In the genomic region with DNA sequence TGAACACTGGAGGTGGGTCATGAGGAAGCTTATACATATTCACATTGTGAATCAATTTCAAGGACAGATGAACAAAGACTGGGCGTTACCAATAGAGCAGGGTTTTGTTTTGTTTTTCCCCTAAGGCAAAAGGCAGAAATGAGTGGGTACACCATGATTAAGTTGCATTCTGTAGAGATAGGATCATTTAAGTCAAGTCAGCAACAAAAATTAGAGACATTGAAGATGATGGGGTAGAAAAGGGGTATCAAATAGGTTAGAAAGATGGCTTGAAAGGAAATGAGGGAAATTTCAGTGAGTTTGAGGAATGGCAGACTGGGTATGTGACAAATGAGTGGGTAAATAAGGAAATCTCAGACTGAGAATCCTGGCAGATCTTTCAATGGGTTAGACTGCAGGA, we compare ENCODE assay signal across 33 cellular contexts.
"Had no signal": no experiment of that assay in that cellular context is flagged by ENCODE, and none has a peak within 500 bp of the region (broad histone marks: within the 10 kb centered on the region; RNA-seq: fewer than 3 reads in every experiment).

No MANE protein-coding gene starts in this region.

- H3K27ac Mint-ChIP-seq: activated B cell treated with CpG ODN at 0.5 μM for 24 hours; activated CD8-positive, alpha-beta T cell treated with anti-CD3 and anti-CD28 coated beads for 36 hours; activated naive CD4-positive, alpha-beta T cell treated with anti-CD3 and anti-CD28 coated beads, Interleukin-2, amount 50 U/mL, for 24 hours; activated naive CD8-positive, alpha-beta T cell treated with anti-CD3 and anti-CD28 coated beads for 36 hours; activated T-helper 17 cell treated with anti-CD3 and anti-CD28 coated beads, Interleukin-2, amount 50 U/mL, for 72 hours; brain; T-helper 17 cell; T-helper 2 cell treated with Interferon-gamma antibody and Interleukin-4, amounts not matched to agents 5 μg/mL and 100 μg/mL, for 36 hours had no signal

- FAIRE-seq: colon, endometrium, endothelial cell of umbilical vein had no signal

- H3K27me3 ChIP-seq: ascending aorta, esophagus muscularis mucosa, foreskin keratinocyte, gastrocnemius medialis, heart left ventricle had no signal

- H3K4me1 Mint-ChIP-seq: activated B cell treated with CpG ODN at 0.5 μM for 24 hours; activated naive CD4-positive, alpha-beta T cell treated with anti-CD3 and anti-CD28 coated beads, Interleukin-2, amount 50 U/mL, for 24 hours; activated naive CD8-positive, alpha-beta T cell treated with anti-CD3 and anti-CD28 coated beads for 36 hours; activated T-helper 17 cell treated with anti-CD3 and anti-CD28 coated beads, Interleukin-2, amount 50 U/mL, for 72 hours; brain; T-helper 17 cell had no signal

- H3K27ac ChIP-seq: ascending aorta, esophagus muscularis mucosa, foreskin keratinocyte, gastrocnemius medialis, WERI-Rb-1 had no signal

- DNase-seq: activated B cell treated with CpG ODN at 0.5 μM for 24 hours; activated CD4-positive, alpha-beta T cell treated with anti-CD3 and anti-CD28 coated beads for 48 hours; activated CD4-positive, alpha-beta T cell treated with anti-CD3 and anti-CD28 coated beads, Interleukin-2, amount 50 U/mL, for 1 hour; activated CD4-positive, alpha-beta T cell treated with anti-CD3 and anti-CD28 coated beads, Interleukin-2, amount 50 U/mL, for 48 hours; activated CD8-positive, alpha-beta memory T cell treated with anti-CD3 and anti-CD28 coated beads for 24 hours; activated CD8-positive, alpha-beta T cell treated with anti-CD3 and anti-CD28 coated beads for 36 hours; activated effector memory CD4-positive, alpha-beta T cell treated with Interleukin-2 at 50 U/mL for 16 hours; activated gamma-delta T cell treated with Interleukin-2 at 50 U/mL for 16 hours; activated naive CD4-positive, alpha-beta T cell treated with Interleukin-2 at 50 U/mL for 16 hours; activated naive CD8-positive, alpha-beta T cell treated with anti-CD3 and anti-CD28 coated beads for 36 hours; activated T-cell treated with anti-CD3 and anti-CD28 coated beads, Interleukin-2, amount 50 U/mL, for 4 hours; caudate nucleus; cortex of kidney; dermis blood vessel endothelial cell; effector CD4-positive, alpha-beta T cell; gastrocnemius medialis; glutamatergic neuron; heart left ventricle; T-helper 1 cell; T-helper 17 cell; T1000; WERI-Rb-1 had no signal

- H3K9me3 Mint-ChIP-seq: activated B cell treated with CpG ODN at 0.5 μM for 24 hours; activated CD8-positive, alpha-beta T cell treated with anti-CD3 and anti-CD28 coated beads for 36 hours; activated naive CD4-positive, alpha-beta T cell treated with anti-CD3 and anti-CD28 coated beads, Interleukin-2, amount 50 U/mL, for 24 hours; activated naive CD8-positive, alpha-beta T cell treated with anti-CD3 and anti-CD28 coated beads for 36 hours; activated T-cell treated with anti-CD3 and anti-CD28 coated beads, Interleukin-2, amount 50 U/mL, for 4 hours; activated T-helper 17 cell treated with anti-CD3 and anti-CD28 coated beads, Interleukin-2, amount 50 U/mL, for 72 hours; brain; T-helper 2 cell treated with Interferon-gamma antibody and Interleukin-4, amounts not matched to agents 5 μg/mL and 100 μg/mL, for 36 hours had no signal

- H3K4me1 ChIP-seq: ascending aorta, foreskin keratinocyte, gastrocnemius medialis, heart left ventricle had no signal

- H3K4me3 Mint-ChIP-seq: activated B cell treated with CpG ODN at 0.5 μM for 24 hours; activated CD8-positive, alpha-beta T cell treated with anti-CD3 and anti-CD28 coated beads for 36 hours; activated naive CD4-positive, alpha-beta T cell treated with anti-CD3 and anti-CD28 coated beads, Interleukin-2, amount 50 U/mL, for 24 hours; activated naive CD8-positive, alpha-beta T cell treated with anti-CD3 and anti-CD28 coated beads for 36 hours; activated T-cell treated with anti-CD3 and anti-CD28 coated beads, Interleukin-2, amount 50 U/mL, for 4 hours; activated T-helper 17 cell treated with anti-CD3 and anti-CD28 coated beads, Interleukin-2, amount 50 U/mL, for 72 hours; brain; T-helper 17 cell; T-helper 2 cell treated with Interferon-gamma antibody and Interleukin-4, amounts not matched to agents 5 μg/mL and 100 μg/mL, for 36 hours had no signal

- H3K4me3 ChIP-seq: ascending aorta, esophagus muscularis mucosa, gastrocnemius medialis, heart left ventricle had no signal

- H3K27me3 Mint-ChIP-seq: activated B cell treated with CpG ODN at 0.5 μM for 24 hours; activated CD8-positive, alpha-beta T cell treated with anti-CD3 and anti-CD28 coated beads for 36 hours; activated naive CD4-positive, alpha-beta T cell treated with anti-CD3 and anti-CD28 coated beads, Interleukin-2, amount 50 U/mL, for 24 hours; activated naive CD8-positive, alpha-beta T cell treated with anti-CD3 and anti-CD28 coated beads for 36 hours; activated T-helper 17 cell treated with anti-CD3 and anti-CD28 coated beads, Interleukin-2, amount 50 U/mL, for 72 hours; brain; T-helper 17 cell had no signal

- ATAC-seq: activated CD4-positive, CD25-positive, alpha-beta regulatory T cell treated with anti-CD3 and anti-CD28 coated beads, Interleukin-2, amount 50 U/mL, for 24 hours; activated CD8-positive, alpha-beta T cell treated with anti-CD3 and anti-CD28 coated beads for 36 hours; activated T-cell treated with anti-CD3 and anti-CD28 coated beads, Interleukin-2, amount 50 U/mL, for 4 hours; activated T-helper 17 cell treated with anti-CD3 and anti-CD28 coated beads, Interleukin-2, amount 50 U/mL, for 72 hours; foreskin keratinocyte; gastrocnemius medialis; heart left ventricle; T-helper 17 cell had no signal

- H3K9me3 ChIP-seq: ascending aorta, esophagus muscularis mucosa, gastrocnemius medialis, heart left ventricle had no signal

- H3K36me3 ChIP-seq: WERI-Rb-1 had no signal
